ENCODE assay signal across 19 cellular contexts in genomic region chr13:50826035-50826434, GRCh38. TPM values are rescaled to one million over a fixed set of nuclear protein-coding genes. Genes with fewer than 3 reads are reported as not detected.
DNase-seq lines count a peak whose midpoint lies in the region; ATAC-seq and TF ChIP-seq lines count a peak whose summit lies in the region.
"Had no signal": no experiment of that assay in that cellular context is flagged by ENCODE, and none has a peak within 500 bp of the region (broad histone marks: within the 10 kb centered on the region; RNA-seq: fewer than 3 reads in every experiment).

No MANE protein-coding gene starts in this region.

- H3K79me2 ChIP-seq in GM23338 (replicated peaks; ENCODE audit: insufficient read depth) (peaks cover under 1% of the 10 kb centered on the region; the same call in 1 of the 2 replicates), mesendoderm (ENCODE audit: control insufficient read depth, insufficient read depth, low read length) (no peaks in the 10 kb centered on the region), hepatocyte (no peaks in the 10 kb centered on the region)

- H3K9ac ChIP-seq in mesendoderm (ENCODE audit: low read length) = no peak overlapping the region
- H3K9ac ChIP-seq: BLaER1 treated with 17β-estradiol and CSF1 and Interleukin-3, amounts not matched to agents 10 nM and 100 nM had no signal

- H3F3A ChIP-seq in GM23338 (replicated peaks; ENCODE audit: low read depth) = no peaks in the 10 kb centered on the region

- WGBS in mesendoderm (ENCODE audit: extremely low coverage, insufficient coverage, low lambda C conversion rate) = no CpG with 5 or more reads among the region's 3 CpGs
- 61% methylated on average over 3 of the region's 3 CpGs for WGBS in hepatocyte (ENCODE audit: low lambda C conversion rate, missing lambda C conversion rate)
- WGBS in stomach, 5 donors = 47 to 72% (median 57%) methylated on average over 2 to 3 of the region's 3 CpGs

- no peak overlapping the region for H2BK120ac ChIP-seq in mesendoderm (ENCODE audit: low read depth, low read length)

- no peak overlapping the region for H2BK15ac ChIP-seq in mesendoderm (replicated peaks; ENCODE audit: low read depth)

- TF ChIP-seq CTCF in GM23338 (conservative IDR thresholded peaks at IDR 0.05; ENCODE audit: low read depth in 2 of 2) (no peak), WTC11 (IDR thresholded peaks at IDR 0.05) (no peak), hepatocyte (IDR thresholded peaks at IDR 0.05; ENCODE audit: poor library complexity) (no peak), stomach (IDR thresholded peaks at IDR 0.05) (no peak)

- no peak overlapping the region for H3K4ac ChIP-seq in mesendoderm (ENCODE audit: low read depth, low read length)

- DNase-seq in GM23338 (ENCODE audit: low spot score) (peak; percentile 26), WTC11 (ENCODE audit: low spot score) (no peak), iPS DF 19.7 (ENCODE audit: low read depth, low spot score) (peak; percentile 40), mesendoderm (peak; percentile 49), hepatocyte (ENCODE audit: low spot score) (no peak), stomach (no peak), HuH-7.5 (ENCODE audit: low spot score) (no peak)
- DNase-seq: Calu3; CD8-positive, alpha-beta T cell; DMS79 treated with DMSO at 0.1 percent for 48 hours; EL had no signal

- H3K27me3 ChIP-seq in GM23338 (ENCODE audit: insufficient read depth) (peaks cover 3% of the 10 kb centered on the region; the same call in 1 of the 2 replicates), mesendoderm (ENCODE audit: insufficient read depth, low read length, poor library complexity) (no peaks in the 10 kb centered on the region), hepatocyte (no peaks in the 10 kb centered on the region), stomach (no peaks in the 10 kb centered on the region)
- H3K27me3 ChIP-seq: BLaER1 treated with 17β-estradiol and CSF1 and Interleukin-3, amounts not matched to agents 10 nM and 100 nM had no signal

- POLR2A ChIA-PET in WTC11 (lab: Charles Lee) = no interaction called here

- peaks cover 8% of the 10 kb centered on the region for H3K27me3 Mint-ChIP-seq in GM23338 (ENCODE audit: insufficient read depth, low read depth, poor library complexity)
- peaks cover 42% of the 10 kb centered on the region for H3K27me3 Mint-ChIP-seq in WTC11 (ENCODE audit: low read depth)
- H3K27me3 Mint-ChIP-seq: B cell had no signal

- H2AFZ ChIP-seq in GM23338 = no peak overlapping the region
- no peak overlapping the region for H2AFZ ChIP-seq in hepatocyte

- no peak overlapping the region for H3K4me3 ChIP-seq in GM23338
- no peak overlapping the region for H3K4me3 ChIP-seq in mesendoderm (ENCODE audit: low read length)
- no peak overlapping the region for H3K4me3 ChIP-seq in hepatocyte
- no peak overlapping the region for H3K4me3 ChIP-seq in stomach
- H3K4me3 ChIP-seq: BLaER1 treated with 17β-estradiol and CSF1 and Interleukin-3, amounts not matched to agents 10 nM and 100 nM; GM12878; HAP-1 had no signal

- H3K56ac ChIP-seq in mesendoderm (ENCODE audit: low read length) = no peak overlapping the region

- CTCF ChIA-PET in WTC11 (lab: Charles Lee) = interaction anchor here (1.0 to 1.2 kb wide), 2 partner anchors 86 to 849 kb away, joined by 3 to 4 read pairs; no protein-coding TSS in a partner anchor

- no peak for TF ChIP-seq EP300 in stomach (IDR thresholded peaks at IDR 0.05)

- H4K20me1 ChIP-seq in GM23338 (replicated peaks; ENCODE audit: insufficient read depth) = no peaks in the 10 kb centered on the region; the same call in none of the 2 replicates
- H4K20me1 ChIP-seq in hepatocyte (ENCODE audit: insufficient read depth, poor library complexity, severe bottlenecking) = no peaks in the 10 kb centered on the region
- H4K20me1 ChIP-seq: BLaER1 treated with 17β-estradiol and CSF1 and Interleukin-3, amounts not matched to agents 10 nM and 100 nM had no signal

- H3K9me3 Mint-ChIP-seq in GM23338 (no peaks in the 10 kb centered on the region), WTC11 (no peaks in the 10 kb centered on the region)
- H3K9me3 Mint-ChIP-seq: CD8-positive, alpha-beta T cell had no signal

- H3K27ac Mint-ChIP-seq in GM23338 = no peak overlapping the region
- no peak overlapping the region for H3K27ac Mint-ChIP-seq in WTC11
- H3K27ac Mint-ChIP-seq: B cell; CD8-positive, alpha-beta T cell had no signal

- no peak overlapping the region for H2BK5ac ChIP-seq in mesendoderm (ENCODE audit: low read length)

- no peak overlapping the region for H4K5ac ChIP-seq in mesendoderm (ENCODE audit: low read length)

- no peaks in the 10 kb centered on the region for H3K9me2 ChIP-seq in GM23338 (ENCODE audit: insufficient read depth)
- H3K9me2 ChIP-seq in hepatocyte (replicated peaks; ENCODE audit: insufficient read depth) = no peaks in the 10 kb centered on the region

- no peaks in the 10 kb centered on the region for H3K79me1 ChIP-seq in mesendoderm (ENCODE audit: low read length)

- ATAC-seq in GM23338 (peak; percentile 70), WTC11 (peak; percentile 63; the same call in 1 of the 2 replicates)
- ATAC-seq: CD8-positive, alpha-beta T cell; GM12878 had no signal

- no peaks in the 10 kb centered on the region for H3K4me1 ChIP-seq in GM23338 (ENCODE audit: insufficient read depth)
- no peaks in the 10 kb centered on the region for H3K4me1 ChIP-seq in mesendoderm (ENCODE audit: control insufficient read depth, low read depth, low read length)
- H3K4me1 ChIP-seq in hepatocyte (ENCODE audit: insufficient read depth) = no peaks in the 10 kb centered on the region
- H3K4me1 ChIP-seq in stomach = no peaks in the 10 kb centered on the region
- H3K4me1 ChIP-seq: HAP-1 had no signal

- H2AK5ac ChIP-seq in mesendoderm (ENCODE audit: low read length) = no peak overlapping the region

- TF ChIP-seq POLR2A in stomach (IDR thresholded peaks at IDR 0.05) = no peak

- H3K27ac ChIP-seq in GM23338 (ENCODE audit: low read depth) (no peak overlapping the region), mesendoderm (ENCODE audit: low read depth, low read length) (no peak overlapping the region), hepatocyte (no peak overlapping the region), stomach (no peak overlapping the region)
- H3K27ac ChIP-seq: BLaER1 treated with 17β-estradiol and CSF1 and Interleukin-3, amounts not matched to agents 10 nM and 100 nM had no signal

- no peak overlapping the region for H3K18ac ChIP-seq in mesendoderm (ENCODE audit: low read length)

- no peak overlapping the region for H3K4me2 ChIP-seq in GM23338
- H3K4me2 ChIP-seq in mesendoderm (ENCODE audit: low read length) = no peak overlapping the region
- no peak overlapping the region for H3K4me2 ChIP-seq in hepatocyte
- H3K4me2 ChIP-seq: BLaER1 treated with 17β-estradiol and CSF1 and Interleukin-3, amounts not matched to agents 10 nM and 100 nM had no signal

- H3K36me3 ChIP-seq in GM23338 (ENCODE audit: insufficient read depth) (no peaks in the 10 kb centered on the region), mesendoderm (ENCODE audit: control insufficient read depth, insufficient read depth, low read length) (no peaks in the 10 kb centered on the region), hepatocyte (replicated peaks; ENCODE audit: insufficient read depth, low read depth) (no peaks in the 10 kb centered on the region), stomach (no peaks in the 10 kb centered on the region)
- H3K36me3 ChIP-seq: HAP-1 had no signal

- H3K36me3 Mint-ChIP-seq in GM23338 (ENCODE audit: low read depth) (no peaks in the 10 kb centered on the region), WTC11 (no peaks in the 10 kb centered on the region)
- H3K36me3 Mint-ChIP-seq: CD8-positive, alpha-beta T cell had no signal

- no peak overlapping the region for H4K8ac ChIP-seq in mesendoderm (ENCODE audit: low read depth, low read length)

- intact Hi-C loops in stomach (cut with DNase I; ENCODE audit: low total_unique reads) = no loop called here

- no peak overlapping the region for H3K23ac ChIP-seq in mesendoderm (ENCODE audit: low read length)

- H3K9me3 ChIP-seq in hepatocyte (ENCODE audit: low read depth) (no peaks in the 10 kb centered on the region), stomach (no peaks in the 10 kb centered on the region)
- H3K9me3 ChIP-seq: HAP-1 had no signal

- no peak overlapping the region for H3K4me3 Mint-ChIP-seq in GM23338
- no peak overlapping the region for H3K4me3 Mint-ChIP-seq in WTC11
- H3K4me3 Mint-ChIP-seq: B cell; CD8-positive, alpha-beta T cell had no signal

- H3K4me1 Mint-ChIP-seq in GM23338 = peaks cover 3% of the 10 kb centered on the region; the same call in 2 of the 3 replicates
- 0 out of 2 replicates have a peak, but pooled peaks cover 2% of the 10 kb centered on the region for H3K4me1 Mint-ChIP-seq in WTC11
- H3K4me1 Mint-ChIP-seq: B cell had no signal

TF ChIP-seq in GM23338, 12 proteins besides CTCF, POLR2A, EP300 and RAD21 (continues in another document):
- TF ChIP-seq POLR2AphosphoS5 (IDR thresholded peaks at IDR 0.05; ENCODE audit: low read depth) (no peak), JUNB (IDR thresholded peaks at IDR 0.05; ENCODE audit: unreplicated experiment) (no peak), ZNF331 (CRISPR knock-in tag; IDR thresholded peaks at IDR 0.05; ENCODE audit: low read depth) (no peak)

TF ChIP-seq in WTC11, 78 proteins besides CTCF, POLR2A, EP300 and RAD21:
- no peak for TF ChIP-seq RORB (CRISPR knock-in tag; IDR thresholded peaks at IDR 0.05)
- no peak for TF ChIP-seq SOX15 (CRISPR knock-in tag; IDR thresholded peaks at IDR 0.05)
- no peak for TF ChIP-seq ZBTB21 (CRISPR knock-in tag; IDR thresholded peaks at IDR 0.05; ENCODE audit: borderline replicate concordance)
- no peak for TF ChIP-seq USF2 (CRISPR knock-in tag; IDR thresholded peaks at IDR 0.05)
- no peak for TF ChIP-seq SMAD4 (CRISPR knock-in tag; IDR thresholded peaks at IDR 0.05)

RNA-seq across cellular contexts. Expression of gene DLEU7, which starts 17.5 kb away (rescaled TPM):
- 10.1 and 11.6 TPM in 2 replicates for total RNA-seq in GM23338 (2014; rRNA removed; shearing (Covaris generic))
- 8.7 and 9.2 TPM in 2 replicates for polyA plus RNA-seq in GM23338 (2016; fragmentation: Nextera tagmentation; extraction: Ambion mirVana)
- total RNA-seq in WTC11 (2021) = 3.0 to 3.6 TPM (median 3.1 TPM) in 3 replicates
- polyA plus RNA-seq in mesendoderm (2013, experiment 1 of 2) = 0.79 TPM
- 0.99 TPM for polyA plus RNA-seq in mesendoderm (2013, experiment 2 of 2)
- not detected in 2 replicates for total RNA-seq in hepatocyte
- polyA plus RNA-seq in hepatocyte = 0.18 TPM in 1 of 2 replicates, not detected in the other
- total RNA-seq in stomach = not detected
- under 1 TPM in 1 of 3 donors, not detected in 2; 0.05 TPM for polyA plus RNA-seq in stomach
- total RNA-seq: A172; Calu3; CD8-positive, alpha-beta T cell; G401; GM12878; H4; HT-29 had no signal
- polyA plus RNA-seq: GM12878 had no signal

Comparison
In these comparisons a context has a peak if more than half of its experiments do, and no peak if none do; other contexts are left out.
1. DNase-seq: peak in GM23338 (single experiment), iPS DF 19.7 (single experiment) and mesendoderm (single experiment); none in WTC11 (single experiment), hepatocyte (single experiment), stomach (single experiment) and HuH-7.5 (single experiment).